Comparison of ENCODE assay signal across 10 cellular contexts in genomic region chr1:97918961-97919360, GRCh38. TPM values are rescaled to one million over a fixed set of nuclear protein-coding genes. Genes with fewer than 3 reads are reported as not detected.
DNase-seq lines count a peak whose midpoint lies in the region; ATAC-seq and TF ChIP-seq lines count a peak whose summit lies in the region.
"Had no signal": no experiment of that assay in that cellular context is flagged by ENCODE, and none has a peak within 500 bp of the region (broad histone marks: within the 10 kb centered on the region; RNA-seq: fewer than 3 reads in every experiment).

No MANE protein-coding gene starts in this region.

- no peak for TF ChIP-seq CTCF in choroid plexus epithelial cell (conservative IDR thresholded peaks at IDR 0.05; ENCODE audit: low read depth, low read length)
- TF ChIP-seq CTCF in osteoblast (IDR thresholded peaks at IDR 0.05; ENCODE audit: extremely low read depth, low read depth, low read length) = no peak

- peaks cover 0 to 1% (median 0%) of the 10 kb centered on the region in 11 experiments; a peak in 1 of 22 replicates for H3K36me3 ChIP-seq in BLaER1 treated with 17β-estradiol and CSF1 and Interleukin-3, amounts not matched to agents 10 nM and 100 nM
- H3K36me3 ChIP-seq in MG63 (no peaks in the 10 kb centered on the region), osteoblast (ENCODE audit: insufficient read depth, low read length) (no peaks in the 10 kb centered on the region)
- H3K36me3 ChIP-seq: cardiac muscle cell had no signal

- H2AFZ ChIP-seq in osteoblast (ENCODE audit: low read length) = no peak overlapping the region

- peak overlapping the region in 3 of 11 experiments; percentile 85 to 90 (median 87); a peak in 7 of 22 replicates for H3K9ac ChIP-seq in BLaER1 treated with 17β-estradiol and CSF1 and Interleukin-3, amounts not matched to agents 10 nM and 100 nM

- ATAC-seq in HG02588 (IDR thresholded peaks at IDR 0.05; ENCODE audit: unreplicated experiment) = no peak

- CTCF ChIA-PET in HEK293T (lab: Yijun Ruan, JAX) = no interaction called here

- peaks cover 66% of the 10 kb centered on the region for H3K79me2 ChIP-seq in osteoblast (ENCODE audit: insufficient read depth, low read length)

- peaks cover 11 to 40% (median 18%) of the 10 kb centered on the region in 10 experiments; a peak in 19 of 20 replicates for H3K4me1 ChIP-seq in BLaER1 treated with 17β-estradiol and CSF1 and Interleukin-3, amounts not matched to agents 10 nM and 100 nM
- peaks cover 18% of the 10 kb centered on the region for H3K4me1 ChIP-seq in osteoblast (ENCODE audit: insufficient read depth, low read length)

- no peaks in the 10 kb centered on the region for H3K9me3 ChIP-seq in BLaER1 treated with 17β-estradiol and CSF1 and Interleukin-3, amounts not matched to agents 10 nM and 100 nM (replicated peaks in 1 of 11)
- no peaks in the 10 kb centered on the region for H3K9me3 ChIP-seq in MG63
- no peaks in the 10 kb centered on the region for H3K9me3 ChIP-seq in osteoblast (ENCODE audit: low read depth, low read length)

- peaks cover 0 to 33% (median 0%) of the 10 kb centered on the region in 11 experiments; a peak in 3 of 22 replicates for H4K20me1 ChIP-seq in BLaER1 treated with 17β-estradiol and CSF1 and Interleukin-3, amounts not matched to agents 10 nM and 100 nM
- no peaks in the 10 kb centered on the region for H4K20me1 ChIP-seq in osteoblast (ENCODE audit: insufficient read depth, low read length)

- peak overlapping the region in 7 of 10 experiments; percentile 71 to 95 (median 88); a peak in 12 of 20 replicates for H3K4me3 ChIP-seq in BLaER1 treated with 17β-estradiol and CSF1 and Interleukin-3, amounts not matched to agents 10 nM and 100 nM
- peak overlapping the region; percentile 93 for H3K4me3 ChIP-seq in MG63
- peak overlapping the region; percentile 94 for H3K4me3 ChIP-seq in choroid plexus epithelial cell (ENCODE audit: low read depth, low read length)
- H3K4me3 ChIP-seq in osteoblast (ENCODE audit: insufficient read depth, low read length) = peak overlapping the region; percentile 93
- H3K4me3 ChIP-seq: cardiac muscle cell had no signal

- H3K4me2 ChIP-seq in BLaER1 treated with 17β-estradiol and CSF1 and Interleukin-3, amounts not matched to agents 10 nM and 100 nM = peak overlapping the region; percentile 74 to 98 (median 87)
- H3K4me2 ChIP-seq in osteoblast (ENCODE audit: insufficient read depth, low read length) = peak overlapping the region; percentile 76

- DNase-seq in MG63 (no peak), choroid plexus epithelial cell (ENCODE audit: low read depth) (no peak), osteoblast (ENCODE audit: insufficient read length, low spot score, missing footprints) (no peak), NCI-H226 (no peak), HEK293T (ENCODE audit: extremely low spot score) (no peak), D341Med (ENCODE audit: low spot score) (no peak)
- DNase-seq: T-helper 9 cell had no signal

- POLR2A ChIA-PET in HEK293T (lab: Yijun Ruan, JAX) = no interaction called here

- H3K27ac ChIP-seq in BLaER1 treated with 17β-estradiol and CSF1 and Interleukin-3, amounts not matched to agents 10 nM and 100 nM = peak overlapping the region in 2 of 11 experiments; percentile 18 to 80; a peak in 2 of 22 replicates
- peak overlapping the region; percentile 58 for H3K27ac ChIP-seq in osteoblast (ENCODE audit: low read depth, low read length)
- H3K27ac ChIP-seq: cardiac muscle cell had no signal

- no peaks in the 10 kb centered on the region for H3K27me3 ChIP-seq in BLaER1 treated with 17β-estradiol and CSF1 and Interleukin-3, amounts not matched to agents 10 nM and 100 nM
- H3K27me3 ChIP-seq in MG63 (no peaks in the 10 kb centered on the region), osteoblast (ENCODE audit: insufficient read depth, low read length) (no peaks in the 10 kb centered on the region)
- H3K27me3 ChIP-seq: cardiac muscle cell had no signal

TF ChIP-seq in HEK293T, 16 proteins besides CTCF, POLR2A, EP300 and RAD21:
- no peak for TF ChIP-seq BHLHE40 (IDR thresholded peaks at IDR 0.05; ENCODE audit: borderline replicate concordance)
- no peak for TF ChIP-seq LEF1 (IDR thresholded peaks at IDR 0.05; ENCODE audit: borderline replicate concordance)
- no peak for TF ChIP-seq PKNOX1 (IDR thresholded peaks at IDR 0.05)
- TF ChIP-seq ELF4 (IDR thresholded peaks at IDR 0.05) = no peak
- no peak for TF ChIP-seq FOXA1 (IDR thresholded peaks at IDR 0.05)
- no peak for TF ChIP-seq ZNF384 (IDR thresholded peaks at IDR 0.05)
- no peak for TF ChIP-seq ARNT (IDR thresholded peaks at IDR 0.05)

RNA-seq across cellular contexts. Expression of gene DPYD, which starts 1.9 kb away (rescaled TPM):
- 24.5 and 30.3 TPM in 2 replicates for total RNA-seq in MG63 (2014; rRNA removed; shearing (Covaris generic); ENCODE audit: low replicate concordance)
- total RNA-seq in osteoblast = 81.4 and 90.2 TPM in 2 replicates
